In the genomic region with DNA sequence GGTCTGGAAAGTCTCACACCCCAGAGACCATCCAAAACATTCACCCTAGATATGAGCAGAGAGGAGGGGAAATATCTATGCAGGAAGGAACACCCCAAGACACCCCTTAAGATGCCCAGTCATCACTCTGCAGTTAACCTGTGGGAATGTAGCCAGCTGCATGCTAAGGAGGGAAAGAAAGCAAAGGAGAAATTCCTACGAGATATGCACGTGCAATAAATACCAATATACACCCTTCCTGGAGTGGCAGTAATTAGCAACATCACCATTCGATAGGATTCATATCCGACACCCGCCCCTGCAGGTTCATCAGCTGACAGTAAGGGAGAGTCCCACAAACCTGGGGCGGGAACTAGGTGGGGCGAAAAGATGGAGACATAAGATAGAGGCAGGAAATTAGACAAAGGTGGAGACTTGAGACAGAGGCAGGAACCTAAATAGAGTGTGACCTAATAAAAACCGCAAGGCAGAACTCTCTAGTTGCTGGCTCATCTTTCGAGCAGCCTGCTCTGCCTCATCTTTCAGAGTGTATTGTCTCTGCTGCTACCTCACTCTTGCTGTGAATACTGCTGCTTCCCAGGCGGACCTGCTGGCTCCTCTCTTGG, we compare ENCODE assay signal across 10 cellular contexts. TPM values are rescaled to one million over a fixed set of nuclear protein-coding genes. Genes with fewer than 3 reads are reported as not detected.
DNase-seq lines count a peak whose midpoint lies in the region; ATAC-seq, FAIRE-seq and TF ChIP-seq lines count a peak whose summit lies in the region.
"Had no signal": no experiment of that assay in that cellular context is flagged by ENCODE, and none has a peak within 500 bp of the region (broad histone marks: within the 10 kb centered on the region; RNA-seq: fewer than 3 reads in every experiment).

No MANE protein-coding gene starts in this region.

- H3K9me3 Mint-ChIP-seq in T-helper 2 cell treated with Interferon-gamma antibody and Interleukin-4, amounts not matched to agents 5 μg/mL and 100 μg/mL, for 36 hours = no peaks in the 10 kb centered on the region
- H3K9me3 Mint-ChIP-seq: IgD-negative memory B cell, memory B cell had no signal

- H3K4me3 Mint-ChIP-seq in T-helper 2 cell treated with Interferon-gamma antibody and Interleukin-4, amounts not matched to agents 5 μg/mL and 100 μg/mL, for 36 hours = peak overlapping the region; percentile 42
- H3K4me3 Mint-ChIP-seq: memory B cell had no signal

- H3K27me3 ChIP-seq in bronchial epithelial cell (ENCODE audit: control insufficient read depth, insufficient read depth, low read length) = no peaks in the 10 kb centered on the region

- no peaks in the 10 kb centered on the region for H3K36me3 Mint-ChIP-seq in T-helper 2 cell treated with Interferon-gamma antibody and Interleukin-4, amounts not matched to agents 5 μg/mL and 100 μg/mL, for 36 hours (ENCODE audit: low read depth)
- H3K36me3 Mint-ChIP-seq: IgD-negative memory B cell, memory B cell had no signal

- peak overlapping the region; percentile 59 for H3K27ac Mint-ChIP-seq in T-helper 2 cell treated with Interferon-gamma antibody and Interleukin-4, amounts not matched to agents 5 μg/mL and 100 μg/mL, for 36 hours
- H3K27ac Mint-ChIP-seq: memory B cell had no signal

- H3K4me3 ChIP-seq in bronchial epithelial cell (ENCODE audit: low read depth, low read length) = no peak overlapping the region

- ATAC-seq in HG02970 (IDR thresholded peaks at IDR 0.05; ENCODE audit: low FRiP score, unreplicated experiment) = no peak

- H3K27me3 Mint-ChIP-seq in T-helper 2 cell treated with Interferon-gamma antibody and Interleukin-4, amounts not matched to agents 5 μg/mL and 100 μg/mL, for 36 hours (ENCODE audit: low read depth) = peaks cover 8% of the 10 kb centered on the region

- no peak for TF ChIP-seq CTCF in bronchial epithelial cell (IDR thresholded peaks at IDR 0.05; ENCODE audit: insufficient read depth, low read length, severe bottlenecking)

- H3K4me1 Mint-ChIP-seq in T-helper 2 cell treated with Interferon-gamma antibody and Interleukin-4, amounts not matched to agents 5 μg/mL and 100 μg/mL, for 36 hours (ENCODE audit: low read depth) = peaks cover 21% of the 10 kb centered on the region
- H3K4me1 Mint-ChIP-seq: IgD-negative memory B cell, memory B cell had no signal

- peak; percentile 99 for FAIRE-seq in bronchial epithelial cell (lab: Jason Lieb, UNC)

- DNase-seq in HPDE6-E6E7 (ENCODE audit: extremely low spot score) (peak; percentile 73), bronchial epithelial cell (ENCODE audit: low read depth) (peak; percentile 95), T1000 (lab: John Stamatoyannopoulos, UW) (no peak), putamen (ENCODE audit: low spot score) (no peak), mucosa of gallbladder (ENCODE audit: low spot score) (no peak)
- DNase-seq in T-helper 2 cell treated with Interferon-gamma antibody and Interleukin-4, amounts not matched to agents 5 μg/mL and 100 μg/mL, for 36 hours (ENCODE audit: low spot score) = peak; percentile 20
- peak; percentile 48 to 70 for DNase-seq in stimulated activated CD4-positive, alpha-beta T cell treated with anti-CD3 and anti-CD28 coated beads, Interleukin-2, amount 100 ng/mL, for 24 hours

- H3K36me3 ChIP-seq in bronchial epithelial cell (ENCODE audit: control insufficient read depth, insufficient read depth, low read length) = no peaks in the 10 kb centered on the region

RNA-seq across cellular contexts. Expression of gene PLEKHG3, which starts 51.5 kb away (rescaled TPM):
- total RNA-seq in bronchial epithelial cell (32.4 and 35.8 TPM in 2 replicates), mucosa of gallbladder (101 TPM)

Comparison
In these comparisons a context has a peak if more than half of its experiments do, and no peak if none do; other contexts are left out.
1. DNase-seq: peak in HPDE6-E6E7 (single experiment), T-helper 2 cell treated with Interferon-gamma antibody and Interleukin-4, amounts not matched to agents 5 μg/mL and 100 μg/mL, for 36 hours (single experiment), bronchial epithelial cell (single experiment) and stimulated activated CD4-positive, alpha-beta T cell treated with anti-CD3 and anti-CD28 coated beads, Interleukin-2, amount 100 ng/mL, for 24 hours (2 of 2); none in T1000 (single experiment), putamen (single experiment) and mucosa of gallbladder (single experiment).